In the genomic region with DNA sequence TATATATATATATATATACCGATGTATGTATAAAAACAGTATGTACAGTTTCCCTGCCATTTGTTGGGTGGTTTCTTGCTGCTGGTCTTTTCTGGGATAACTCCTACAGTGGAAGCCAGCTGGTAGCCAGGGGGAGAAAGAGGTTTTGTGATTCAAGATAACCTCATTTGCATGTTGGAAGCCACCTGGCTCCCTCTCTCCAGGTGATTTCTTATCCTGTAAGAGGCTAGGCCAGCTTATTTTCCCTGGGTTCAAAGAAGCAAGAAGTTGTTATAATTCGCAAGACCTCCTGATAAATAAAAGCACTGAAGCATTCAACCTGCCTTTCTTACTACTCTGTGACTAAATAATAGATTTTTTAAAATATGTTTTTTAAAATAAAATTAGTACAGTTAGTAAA, we compare ENCODE assay signal across 17 cellular contexts.
DNase-seq lines count a peak whose midpoint lies in the region; ATAC-seq, FAIRE-seq and TF ChIP-seq lines count a peak whose summit lies in the region.
"Had no signal": no experiment of that assay in that cellular context is flagged by ENCODE, and none has a peak within 500 bp of the region (broad histone marks: within the 10 kb centered on the region; RNA-seq: fewer than 3 reads in every experiment).

No MANE protein-coding gene starts in this region.

- intact Hi-C loops in HepG2 (cut with micrococcal nuclease; ENCODE audit: unreplicated experiment), result no loop called here

- H3K4me1 ChIP-seq in HUES64 (ENCODE audit: insufficient read depth, low read length) (peaks cover 44% of the 10 kb centered on the region), NT2/D1 (ENCODE audit: insufficient read depth, insufficient read length) (no peaks in the 10 kb centered on the region), HepG2 (ENCODE audit: insufficient read depth, low read length) (no peaks in the 10 kb centered on the region), osteoblast (ENCODE audit: insufficient read depth, low read length) (no peaks in the 10 kb centered on the region)

- H3K79me2 ChIP-seq in HepG2 (ENCODE audit: insufficient read depth, low read length) (no peaks in the 10 kb centered on the region), osteoblast (ENCODE audit: insufficient read depth, low read length) (no peaks in the 10 kb centered on the region)

- no peak overlapping the region for H3K4me2 ChIP-seq in HepG2 (ENCODE audit: low read depth, low read length)
- no peak overlapping the region for H3K4me2 ChIP-seq in osteoblast (ENCODE audit: insufficient read depth, low read length)

- no peaks in the 10 kb centered on the region for H3K27me3 ChIP-seq in HUES64 (ENCODE audit: insufficient read depth, low read length)
- H3K27me3 ChIP-seq in NT2/D1 (ENCODE audit: insufficient read depth, insufficient read length), result no peaks in the 10 kb centered on the region
- H3K27me3 ChIP-seq in HepG2 (ENCODE audit: control insufficient read depth in 1 of 2, insufficient read depth in 2 of 2, low read length in 2 of 2), result no peaks in the 10 kb centered on the region
- H3K27me3 ChIP-seq in osteoblast (ENCODE audit: insufficient read depth, low read length), result no peaks in the 10 kb centered on the region

- 60% methylated on average over 1 of the region's 2 CpGs for WGBS in HUES64
- WGBS in HepG2 (ENCODE audit: low lambda C conversion rate), result 4% methylated on average over 2 of the region's 2 CpGs

- POLR2A ChIA-PET in HepG2 (lab: Yijun Ruan, JAX), result no interaction called here

- peak; percentile 20 for DNase-seq in DMS53 (lab: John Stamatoyannopoulos, UW)
- DNase-seq in DMS53 treated with DMSO at 0.1 percent for 48 hours (lab: John Stamatoyannopoulos, UW; ENCODE audit: unreplicated experiment), result no peak
- peak; percentile 55 for DNase-seq in NT2/D1 (ENCODE audit: low read depth, low spot score)
- peak; percentile 68 for DNase-seq in iPS-NIHi11 (ENCODE audit: low spot score)
- no peak for DNase-seq in HepG2 (ENCODE audit: low spot score)
- DNase-seq in GM19239 (ENCODE audit: insufficient read length, low spot score), result no peak
- DNase-seq in osteoblast (ENCODE audit: insufficient read length, low spot score, missing footprints), result no peak
- DNase-seq: CD8-positive, alpha-beta T cell; NCI-H1048; NCI-H2029 treated with DMSO at 0.1 percent for 48 hours; NCI-H446 treated with DMSO at 0.1 percent for 48 hours; OCI-M1; RPMI8226; T-helper 2 cell had no signal

- H2AFZ ChIP-seq in HepG2 (ENCODE audit: low read length), result no peak overlapping the region
- no peak overlapping the region for H2AFZ ChIP-seq in osteoblast (ENCODE audit: low read length)

- no peak for TF ChIP-seq RAD21 in HepG2 (CRISPR knock-in tag; IDR thresholded peaks at IDR 0.05)

- H3K27ac ChIP-seq in HUES64 (ENCODE audit: low read depth, low read length) (peak overlapping the region; percentile 69; the same call in 1 of the 2 replicates), HepG2 (ENCODE audit: extremely low read length, insufficient read depth, low read length) (no peak overlapping the region), osteoblast (ENCODE audit: low read depth, low read length) (no peak overlapping the region)
- H3K27ac ChIP-seq: 22Rv1 had no signal

- TF ChIP-seq EP300 in HepG2 (IDR thresholded peaks at IDR 0.05; ENCODE audit: low read depth in 2 of 2, low read length in 2 of 2) (no peak), HepG2 (CRISPR knock-in tag; IDR thresholded peaks at IDR 0.05; ENCODE audit: borderline replicate concordance) (no peak)

- CTCF ChIA-PET in HepG2 (lab: Yijun Ruan, JAX; ENCODE audit: low intra/inter-chr PET ratio, low total read pairs), result no interaction called here

- FAIRE-seq in HepG2 (lab: Jason Lieb, UNC) (no peak), GM19239 (lab: Jason Lieb, UNC) (no peak)

- TF ChIP-seq CTCF in HepG2 (CRISPR knock-in tag; IDR thresholded peaks at IDR 0.05) (no peak), osteoblast (IDR thresholded peaks at IDR 0.05; ENCODE audit: extremely low read depth, low read depth, low read length) (no peak)

- BruUV-seq in HepG2 (replicated peaks; lab: Mats Ljungman, UMichigan), result no TSS peak

- H3K36me3 ChIP-seq in HUES64 (ENCODE audit: insufficient read depth, low read length) (no peaks in the 10 kb centered on the region), NT2/D1 (ENCODE audit: insufficient read depth, insufficient read length, low read length) (no peaks in the 10 kb centered on the region), HepG2 (replicated peaks in 1 of 2; ENCODE audit: control insufficient read depth in 1 of 2, insufficient read depth in 2 of 2, low read length in 2 of 2) (no peaks in the 10 kb centered on the region), osteoblast (ENCODE audit: insufficient read depth, low read length) (no peaks in the 10 kb centered on the region)

- in situ Hi-C loops in HepG2 (cut with HindIII; ENCODE audit: extremely low pct_ligation_motif_present, low pct_unique_long_range_greater_than_20kb), result no loop called here

- H3K9ac ChIP-seq in HUES64 (ENCODE audit: low read depth, low read length) (peak overlapping the region; percentile 26; the same call in 1 of the 2 replicates), NT2/D1 (ENCODE audit: insufficient read length, low read depth) (no peak overlapping the region), HepG2 (ENCODE audit: insufficient read depth, low read depth, low read length) (no peak overlapping the region)

- no peak for TF ChIP-seq POLR2A in HepG2 (IDR thresholded peaks at IDR 0.05; ENCODE audit: insufficient read depth in 1 of 2, low read depth in 2 of 2, low read length in 2 of 2)

- no peak for ATAC-seq in HepG2
- ATAC-seq: CD8-positive, alpha-beta T cell; HCT116 had no signal

- no peaks in the 10 kb centered on the region for H4K20me1 ChIP-seq in HepG2 (ENCODE audit: insufficient read depth, low read length)
- H4K20me1 ChIP-seq in osteoblast (ENCODE audit: insufficient read depth, low read length), result no peaks in the 10 kb centered on the region

- H3K9me3 ChIP-seq in HUES64 (ENCODE audit: insufficient read depth, low read depth, low read length) (no peaks in the 10 kb centered on the region), NT2/D1 (ENCODE audit: insufficient read depth, low read length) (no peaks in the 10 kb centered on the region), HepG2 (ENCODE audit: low read length) (no peaks in the 10 kb centered on the region), osteoblast (ENCODE audit: low read depth, low read length) (no peaks in the 10 kb centered on the region)

- H3K4me3 ChIP-seq in HUES64 (ENCODE audit: low read length) (peak overlapping the region; percentile 7; the same call in 1 of the 2 replicates), NT2/D1 (ENCODE audit: insufficient read length, low read depth) (no peak overlapping the region), HepG2 (replicated peaks in 1 of 3; ENCODE audit: insufficient read depth in 1 of 3, low read depth in 2 of 3, low read length in 3 of 3) (no peak overlapping the region), osteoblast (ENCODE audit: insufficient read depth, low read length) (no peak overlapping the region)

TF ChIP-seq in HepG2, 621 proteins besides CTCF, POLR2A, EP300 and RAD21 (continues in another document):
- TF ChIP-seq, protein P1, sequence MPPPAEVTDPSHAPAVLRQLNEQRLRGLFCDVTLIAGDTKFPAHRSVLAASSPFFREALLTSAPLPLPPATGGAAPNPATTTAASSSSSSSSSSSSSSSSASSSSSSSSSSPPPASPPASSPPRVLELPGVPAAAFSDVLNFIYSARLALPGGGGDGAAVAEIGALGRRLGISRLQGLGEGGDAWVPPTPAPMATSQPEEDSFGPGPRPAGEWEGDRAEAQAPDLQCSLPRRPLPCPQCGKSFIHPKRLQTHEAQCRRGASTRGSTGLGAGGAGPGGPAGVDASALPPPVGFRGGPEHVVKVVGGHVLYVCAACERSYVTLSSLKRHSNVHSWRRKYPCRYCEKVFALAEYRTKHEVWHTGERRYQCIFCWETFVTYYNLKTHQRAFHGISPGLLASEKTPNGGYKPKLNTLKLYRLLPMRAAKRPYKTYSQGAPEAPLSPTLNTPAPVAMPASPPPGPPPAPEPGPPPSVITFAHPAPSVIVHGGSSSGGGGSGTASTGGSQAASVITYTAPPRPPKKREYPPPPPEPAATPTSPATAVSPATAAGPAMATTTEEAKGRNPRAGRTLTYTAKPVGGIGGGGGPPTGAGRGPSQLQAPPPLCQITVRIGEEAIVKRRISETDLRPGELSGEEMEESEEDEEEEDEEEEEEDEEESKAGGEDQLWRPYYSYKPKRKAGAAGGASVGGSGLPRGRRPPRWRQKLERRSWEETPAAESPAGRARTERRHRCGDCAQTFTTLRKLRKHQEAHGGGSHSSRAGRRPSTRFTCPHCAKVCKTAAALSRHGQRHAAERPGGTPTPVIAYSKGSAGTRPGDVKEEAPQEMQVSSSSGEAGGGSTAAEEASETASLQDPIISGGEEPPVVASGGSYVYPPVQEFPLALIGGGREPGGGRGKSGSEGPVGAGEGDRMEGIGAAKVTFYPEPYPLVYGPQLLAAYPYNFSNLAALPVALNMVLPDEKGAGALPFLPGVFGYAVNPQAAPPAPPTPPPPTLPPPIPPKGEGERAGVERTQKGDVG (CRISPR knock-in tag; IDR thresholded peaks at IDR 0.05; ENCODE audit: borderline replicate concordance), result no peak
- TF ChIP-seq, protein P2, sequence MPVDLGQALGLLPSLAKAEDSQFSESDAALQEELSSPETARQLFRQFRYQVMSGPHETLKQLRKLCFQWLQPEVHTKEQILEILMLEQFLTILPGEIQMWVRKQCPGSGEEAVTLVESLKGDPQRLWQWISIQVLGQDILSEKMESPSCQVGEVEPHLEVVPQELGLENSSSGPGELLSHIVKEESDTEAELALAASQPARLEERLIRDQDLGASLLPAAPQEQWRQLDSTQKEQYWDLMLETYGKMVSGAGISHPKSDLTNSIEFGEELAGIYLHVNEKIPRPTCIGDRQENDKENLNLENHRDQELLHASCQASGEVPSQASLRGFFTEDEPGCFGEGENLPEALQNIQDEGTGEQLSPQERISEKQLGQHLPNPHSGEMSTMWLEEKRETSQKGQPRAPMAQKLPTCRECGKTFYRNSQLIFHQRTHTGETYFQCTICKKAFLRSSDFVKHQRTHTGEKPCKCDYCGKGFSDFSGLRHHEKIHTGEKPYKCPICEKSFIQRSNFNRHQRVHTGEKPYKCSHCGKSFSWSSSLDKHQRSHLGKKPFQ (CRISPR knock-in tag; IDR thresholded peaks at IDR 0.05; ENCODE audit: insufficient replicate concordance), result no peak
- TF ChIP-seq NRL (CRISPR knock-in tag; IDR thresholded peaks at IDR 0.05; ENCODE audit: borderline replicate concordance), result no peak

Comparison
In these comparisons a context has a peak if more than half of its experiments do, and no peak if none do; other contexts are left out.
1. DNase-seq: peak in DMS53 (single experiment), NT2/D1 (single experiment) and iPS-NIHi11 (single experiment); none in DMS53 treated with DMSO at 0.1 percent for 48 hours (single experiment), HepG2 (single experiment), GM19239 (single experiment) and osteoblast (single experiment).